Comparison of ENCODE assay signal across 1 cellular context in genomic region chr6:77834591-77834996, GRCh38.
TF ChIP-seq lines count a peak whose summit lies in the region.

No MANE protein-coding gene starts in this region.

TF ChIP-seq in liver, 16 proteins besides CTCF, POLR2A, EP300 and RAD21 (continued from another document):
- TF ChIP-seq MAX (IDR thresholded peaks at IDR 0.05): peak; percentile 93
TF ChIP-seq in liver: peak in this region for 14.
